13 cellular contexts compared by ENCODE assay signal in genomic region chr1:225694151-225694603, GRCh38. TPM values are rescaled to one million over a fixed set of nuclear protein-coding genes. Genes with fewer than 3 reads are reported as not detected.
A peak's percentile ranks its signal among the peaks of the same experiment; 100 is the strongest.
DNase-seq lines count a peak whose midpoint lies in the region; ATAC-seq, FAIRE-seq and TF ChIP-seq lines count a peak whose summit lies in the region.
"Had no signal": no experiment of that assay in that cellular context is flagged by ENCODE, and none has a peak within 500 bp of the region (broad histone marks: within the 10 kb centered on the region; RNA-seq: fewer than 3 reads in every experiment).

No MANE protein-coding gene starts in this region.

- FAIRE-seq in GM12892 (lab: Jason Lieb, UNC): no peak

- POLR2A ChIA-PET in activated CD4-positive, alpha-beta memory T cell treated with anti-CD3 and anti-CD28 coated beads for 36 hours (lab: Charles Lee): no interaction called here

- CTCF ChIA-PET in activated CD4-positive, alpha-beta memory T cell treated with anti-CD3 and anti-CD28 coated beads for 36 hours (lab: Charles Lee): no interaction called here

- peak; percentile 51 for DNase-seq in ELF-1 (ENCODE audit: low read depth, low spot score)
- DNase-seq in heart left ventricle: peak in 4 of 5 donors; percentile 41 to 65 (median 54)
- DNase-seq in pulmonary artery endothelial cell (ENCODE audit: low read depth, low spot score): peak; percentile 78
- DNase-seq in spleen: no peak
- DNase-seq in DMS79 (lab: John Stamatoyannopoulos, UW): no peak
- no peak for DNase-seq in activated CD4-positive, alpha-beta memory T cell treated with anti-CD3 and anti-CD28 coated beads for 36 hours
- DNase-seq in GM12892 (ENCODE audit: insufficient read length): no peak
- DNase-seq: activated B cell treated with CpG ODN at 0.5 μM for 24 hours; CD4-positive, alpha-beta memory T cell; NCI-H1105 treated with DMSO at 0.1 percent for 48 hours had no signal

- no peak overlapping the region for H3K4me3 ChIP-seq in heart left ventricle
- no peak overlapping the region for H3K4me3 ChIP-seq in spleen
- H3K4me3 ChIP-seq: Peyer's patch, suprapubic skin had no signal

- no peaks in the 10 kb centered on the region for H3K4me1 Mint-ChIP-seq in activated CD4-positive, alpha-beta memory T cell treated with anti-CD3 and anti-CD28 coated beads for 36 hours (ENCODE audit: low read depth)
- H3K4me1 Mint-ChIP-seq: CD4-positive, alpha-beta memory T cell had no signal

- H3K4me1 ChIP-seq in heart left ventricle (peaks cover 0 to 76% (median 37%) of the 10 kb centered on the region in 12 donors), spleen (peaks cover 0 to 19% (median 7%) of the 10 kb centered on the region in 6 donors)

- no peaks in the 10 kb centered on the region for H3K36me3 ChIP-seq in heart left ventricle
- H3K36me3 ChIP-seq in spleen: no peaks in the 10 kb centered on the region
- H3K36me3 ChIP-seq: Peyer's patch, suprapubic skin had no signal

- intact Hi-C loops in heart left ventricle (cut with DNase I): loop anchor here in 4 of 10 donors (5.0 to 10.0 kb wide), 4 partner anchors 37 to 71 kb away; no protein-coding TSS in a partner anchor
- intact Hi-C loops in spleen (cut with DNase I; ENCODE audit: low total_unique reads): no loop called here
- intact Hi-C loops in activated CD4-positive, alpha-beta memory T cell treated with anti-CD3 and anti-CD28 coated beads for 36 hours (cut with micrococcal nuclease): no loop called here

- 11 to 15% (median 11%) methylated on average over 2 of the region's 2 CpGs for WGBS in heart left ventricle, 4 donors
- 41 to 63% (median 60%) methylated on average over 2 of the region's 2 CpGs for WGBS in spleen, 5 donors

- H3K27ac Mint-ChIP-seq in activated CD4-positive, alpha-beta memory T cell treated with anti-CD3 and anti-CD28 coated beads for 36 hours: no peak overlapping the region
- H3K27ac Mint-ChIP-seq: activated B cell treated with CpG ODN at 0.5 μM for 24 hours; CD4-positive, alpha-beta memory T cell had no signal

- H3K36me3 Mint-ChIP-seq in activated CD4-positive, alpha-beta memory T cell treated with anti-CD3 and anti-CD28 coated beads for 36 hours: no peaks in the 10 kb centered on the region
- H3K36me3 Mint-ChIP-seq: CD4-positive, alpha-beta memory T cell had no signal

- peaks cover 4% of the 10 kb centered on the region for H3K27me3 Mint-ChIP-seq in activated CD4-positive, alpha-beta memory T cell treated with anti-CD3 and anti-CD28 coated beads for 36 hours
- H3K27me3 Mint-ChIP-seq: activated B cell treated with CpG ODN at 0.5 μM for 24 hours had no signal

- TF ChIP-seq CTCF in heart left ventricle (IDR thresholded peaks at IDR 0.05): no peak
- TF ChIP-seq CTCF in spleen (IDR thresholded peaks at IDR 0.05 in 8 of 11, conservative IDR thresholded peaks at IDR 0.05 in 3 of 11): no peak

- H3K27me3 ChIP-seq in heart left ventricle (no peaks in the 10 kb centered on the region), spleen (replicated peaks in 1 of 7) (no peaks in the 10 kb centered on the region)
- H3K27me3 ChIP-seq: Peyer's patch, suprapubic skin had no signal

- TF ChIP-seq POLR2A in heart left ventricle (IDR thresholded peaks at IDR 0.05): no peak
- TF ChIP-seq POLR2A in spleen (IDR thresholded peaks at IDR 0.05): no peak
- TF ChIP-seq POLR2A in GM12892 (IDR thresholded peaks at IDR 0.05; ENCODE audit: low read depth, low read length): no peak

- H3K9me3 ChIP-seq in heart left ventricle (peaks cover 0 to 3% (median 0%) of the 10 kb centered on the region in 12 donors), spleen (no peaks in the 10 kb centered on the region)
- H3K9me3 ChIP-seq: Peyer's patch, suprapubic skin had no signal

- H3K4me3 Mint-ChIP-seq in activated CD4-positive, alpha-beta memory T cell treated with anti-CD3 and anti-CD28 coated beads for 36 hours: no peak overlapping the region
- H3K4me3 Mint-ChIP-seq: activated B cell treated with CpG ODN at 0.5 μM for 24 hours had no signal

- H3K27ac ChIP-seq in heart left ventricle: peak overlapping the region in 9 of 12 donors; percentile 14 to 78 (median 52)
- peak overlapping the region in 4 of 8 donors; percentile 10 to 54 (median 36) for H3K27ac ChIP-seq in spleen
- H3K27ac ChIP-seq: suprapubic skin had no signal

- peak; percentile 64 for ATAC-seq in SK-N-SH treated with all-trans-retinoic acid at 6 μM for 48 hours
- peak; percentile 90 to 98 (median 94) for ATAC-seq in heart left ventricle

- peaks cover 4% of the 10 kb centered on the region for H3K9me3 Mint-ChIP-seq in activated CD4-positive, alpha-beta memory T cell treated with anti-CD3 and anti-CD28 coated beads for 36 hours
- H3K9me3 Mint-ChIP-seq: CD4-positive, alpha-beta memory T cell had no signal

TF ChIP-seq in SK-N-SH treated with all-trans-retinoic acid at 6 μM for 48 hours, 23 proteins besides CTCF, POLR2A, EP300 and RAD21:
- TF ChIP-seq, protein P1, sequence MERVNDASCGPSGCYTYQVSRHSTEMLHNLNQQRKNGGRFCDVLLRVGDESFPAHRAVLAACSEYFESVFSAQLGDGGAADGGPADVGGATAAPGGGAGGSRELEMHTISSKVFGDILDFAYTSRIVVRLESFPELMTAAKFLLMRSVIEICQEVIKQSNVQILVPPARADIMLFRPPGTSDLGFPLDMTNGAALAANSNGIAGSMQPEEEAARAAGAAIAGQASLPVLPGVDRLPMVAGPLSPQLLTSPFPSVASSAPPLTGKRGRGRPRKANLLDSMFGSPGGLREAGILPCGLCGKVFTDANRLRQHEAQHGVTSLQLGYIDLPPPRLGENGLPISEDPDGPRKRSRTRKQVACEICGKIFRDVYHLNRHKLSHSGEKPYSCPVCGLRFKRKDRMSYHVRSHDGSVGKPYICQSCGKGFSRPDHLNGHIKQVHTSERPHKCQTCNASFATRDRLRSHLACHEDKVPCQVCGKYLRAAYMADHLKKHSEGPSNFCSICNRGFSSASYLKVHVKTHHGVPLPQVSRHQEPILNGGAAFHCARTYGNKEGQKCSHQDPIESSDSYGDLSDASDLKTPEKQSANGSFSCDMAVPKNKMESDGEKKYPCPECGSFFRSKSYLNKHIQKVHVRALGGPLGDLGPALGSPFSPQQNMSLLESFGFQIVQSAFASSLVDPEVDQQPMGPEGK (CRISPR knock-in tag; IDR thresholded peaks at IDR 0.05; ENCODE audit: borderline replicate concordance): no peak
- TF ChIP-seq TCF4 (CRISPR knock-in tag; IDR thresholded peaks at IDR 0.05; ENCODE audit: borderline replicate concordance): no peak; the same call in 1 of the 2 replicates
- no peak for TF ChIP-seq ESRRG (CRISPR knock-in tag; IDR thresholded peaks at IDR 0.05)
- TF ChIP-seq CREB5 (CRISPR knock-in tag; IDR thresholded peaks at IDR 0.05; ENCODE audit: low read depth): no peak
- no peak for TF ChIP-seq CSDC2 (CRISPR knock-in tag; IDR thresholded peaks at IDR 0.05)
- TF ChIP-seq ZNF8 (CRISPR knock-in tag; IDR thresholded peaks at IDR 0.05): no peak
- no peak; the same call in 1 of the 2 replicates for TF ChIP-seq ISL1 (CRISPR knock-in tag; IDR thresholded peaks at IDR 0.05)
- TF ChIP-seq ZFP30 (CRISPR knock-in tag; IDR thresholded peaks at IDR 0.05): no peak

RNA-seq across cellular contexts. Expression of gene ENAH, which starts 41.3 kb away (rescaled TPM):
- 100 to 1,000 TPM in 4 of 9 donors, 10 to 100 TPM in 5; 54.3 to 183 (median 97.6) TPM for total RNA-seq in heart left ventricle
- polyA plus RNA-seq in heart left ventricle: 10 to 100 TPM; 17.0 to 41.5 TPM
- total RNA-seq in pulmonary artery endothelial cell: 46.0 and 69.0 TPM in 2 replicates
- 10 to 100 TPM; 35.4 to 98.1 (median 55.4) TPM for total RNA-seq in spleen
- polyA plus RNA-seq in spleen: 10 to 100 TPM in 1 of 3 donors, 1 to 10 TPM in 2; 5.1 to 17.8 (median 5.2) TPM
- total RNA-seq in activated CD4-positive, alpha-beta memory T cell treated with anti-CD3 and anti-CD28 coated beads for 36 hours: under 1 TPM; 0.80 to 0.95 TPM
- polyA plus RNA-seq in GM12892 (2012; ENCODE audit: missing spikeins): 0.15 TPM
- polyA plus RNA-seq: CD4-positive, alpha-beta memory T cell had no signal

Comparison
In these comparisons a context has a peak if more than half of its experiments do, and no peak if none do; other contexts are left out.
1. DNase-seq: peak in ELF-1 (single experiment), heart left ventricle (4 of 5) and pulmonary artery endothelial cell (single experiment); none in spleen (single experiment), DMS79 (single experiment), activated CD4-positive, alpha-beta memory T cell treated with anti-CD3 and anti-CD28 coated beads for 36 hours (single experiment) and GM12892 (single experiment).
2. RNA of gene ENAH, which starts 41.3 kb away (total RNA-seq): 54.3 to 183 TPM in heart left ventricle, 35.4 to 98.1 TPM in spleen and 46.0 to 69.0 TPM in pulmonary artery endothelial cell; 0.80 to 0.95 TPM in activated CD4-positive, alpha-beta memory T cell treated with anti-CD3 and anti-CD28 coated beads for 36 hours; every median in the first group is over 10 times any median in the second.